Comparison of ENCODE assay signal across 1 cellular context in genomic region chr11:69630009-69630870, GRCh38.
TF ChIP-seq lines count a peak whose summit lies in the region.

No MANE protein-coding gene starts in this region.

TF ChIP-seq in K562, 482 proteins besides CTCF, POLR2A, EP300 and RAD21 (continued from another document):
- TF ChIP-seq, protein P1, sequence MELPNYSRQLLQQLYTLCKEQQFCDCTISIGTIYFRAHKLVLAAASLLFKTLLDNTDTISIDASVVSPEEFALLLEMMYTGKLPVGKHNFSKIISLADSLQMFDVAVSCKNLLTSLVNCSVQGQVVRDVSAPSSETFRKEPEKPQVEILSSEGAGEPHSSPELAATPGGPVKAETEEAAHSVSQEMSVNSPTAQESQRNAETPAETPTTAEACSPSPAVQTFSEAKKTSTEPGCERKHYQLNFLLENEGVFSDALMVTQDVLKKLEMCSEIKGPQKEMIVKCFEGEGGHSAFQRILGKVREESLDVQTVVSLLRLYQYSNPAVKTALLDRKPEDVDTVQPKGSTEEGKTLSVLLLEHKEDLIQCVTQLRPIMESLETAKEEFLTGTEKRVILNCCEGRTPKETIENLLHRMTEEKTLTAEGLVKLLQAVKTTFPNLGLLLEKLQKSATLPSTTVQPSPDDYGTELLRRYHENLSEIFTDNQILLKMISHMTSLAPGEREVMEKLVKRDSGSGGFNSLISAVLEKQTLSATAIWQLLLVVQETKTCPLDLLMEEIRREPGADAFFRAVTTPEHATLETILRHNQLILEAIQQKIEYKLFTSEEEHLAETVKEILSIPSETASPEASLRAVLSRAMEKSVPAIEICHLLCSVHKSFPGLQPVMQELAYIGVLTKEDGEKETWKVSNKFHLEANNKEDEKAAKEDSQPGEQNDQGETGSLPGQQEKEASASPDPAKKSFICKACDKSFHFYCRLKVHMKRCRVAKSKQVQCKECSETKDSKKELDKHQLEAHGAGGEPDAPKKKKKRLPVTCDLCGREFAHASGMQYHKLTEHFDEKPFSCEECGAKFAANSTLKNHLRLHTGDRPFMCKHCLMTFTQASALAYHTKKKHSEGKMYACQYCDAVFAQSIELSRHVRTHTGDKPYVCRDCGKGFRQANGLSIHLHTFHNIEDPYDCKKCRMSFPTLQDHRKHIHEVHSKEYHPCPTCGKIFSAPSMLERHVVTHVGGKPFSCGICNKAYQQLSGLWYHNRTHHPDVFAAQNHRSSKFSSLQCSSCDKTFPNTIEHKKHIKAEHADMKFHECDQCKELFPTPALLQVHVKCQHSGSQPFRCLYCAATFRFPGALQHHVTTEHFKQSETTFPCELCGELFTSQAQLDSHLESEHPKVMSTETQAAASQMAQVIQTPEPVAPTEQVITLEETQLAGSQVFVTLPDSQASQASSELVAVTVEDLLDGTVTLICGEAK (IDR thresholded peaks at IDR 0.05), result no peak
- TF ChIP-seq, protein P1 (CRISPR knock-in tag; IDR thresholded peaks at IDR 0.05), result no peak
- no peak for TF ChIP-seq CREM (IDR thresholded peaks at IDR 0.05; ENCODE audit: low read depth)
- no peak for TF ChIP-seq NONO (IDR thresholded peaks at IDR 0.05; ENCODE audit: low read depth in 2 of 2, low read length in 1 of 2)
- TF ChIP-seq GTF2F1 (IDR thresholded peaks at IDR 0.05; ENCODE audit: low read depth, low read length), result no peak
- TF ChIP-seq CBX3 (IDR thresholded peaks at IDR 0.05; ENCODE audit: borderline replicate concordance in 1 of 2, low read length in 2 of 2), result peak in 1 of 2 experiments; percentile 29; a peak in 1 of 3 replicates
- TF ChIP-seq, protein P2, sequence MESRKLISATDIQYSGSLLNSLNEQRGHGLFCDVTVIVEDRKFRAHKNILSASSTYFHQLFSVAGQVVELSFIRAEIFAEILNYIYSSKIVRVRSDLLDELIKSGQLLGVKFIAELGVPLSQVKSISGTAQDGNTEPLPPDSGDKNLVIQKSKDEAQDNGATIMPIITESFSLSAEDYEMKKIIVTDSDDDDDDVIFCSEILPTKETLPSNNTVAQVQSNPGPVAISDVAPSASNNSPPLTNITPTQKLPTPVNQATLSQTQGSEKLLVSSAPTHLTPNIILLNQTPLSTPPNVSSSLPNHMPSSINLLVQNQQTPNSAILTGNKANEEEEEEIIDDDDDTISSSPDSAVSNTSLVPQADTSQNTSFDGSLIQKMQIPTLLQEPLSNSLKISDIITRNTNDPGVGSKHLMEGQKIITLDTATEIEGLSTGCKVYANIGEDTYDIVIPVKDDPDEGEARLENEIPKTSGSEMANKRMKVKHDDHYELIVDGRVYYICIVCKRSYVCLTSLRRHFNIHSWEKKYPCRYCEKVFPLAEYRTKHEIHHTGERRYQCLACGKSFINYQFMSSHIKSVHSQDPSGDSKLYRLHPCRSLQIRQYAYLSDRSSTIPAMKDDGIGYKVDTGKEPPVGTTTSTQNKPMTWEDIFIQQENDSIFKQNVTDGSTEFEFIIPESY (CRISPR knock-in tag; IDR thresholded peaks at IDR 0.05), result no peak
- TF ChIP-seq AFF4 (CRISPR knock-in tag; IDR thresholded peaks at IDR 0.05), result no peak
- TF ChIP-seq ZNF282 (CRISPR knock-in tag; IDR thresholded peaks at IDR 0.05), result no peak
- TF ChIP-seq ZNF764 (CRISPR knock-in tag; IDR thresholded peaks at IDR 0.05; ENCODE audit: low read depth), result no peak
- no peak for TF ChIP-seq COPS2 (conservative IDR thresholded peaks at IDR 0.05)
- no peak for TF ChIP-seq C11orf30 (IDR thresholded peaks at IDR 0.05; ENCODE audit: low read depth)
- peak; percentile 87 for TF ChIP-seq ZNF143 (CRISPR knock-in tag; IDR thresholded peaks at IDR 0.05)
- no peak for TF ChIP-seq ZNF12 (CRISPR knock-in tag; IDR thresholded peaks at IDR 0.05)
- TF ChIP-seq ZFX (CRISPR knock-in tag; IDR thresholded peaks at IDR 0.05), result no peak
- peak; percentile 53 for TF ChIP-seq CBFA2T2 (conservative IDR thresholded peaks at IDR 0.05)
- TF ChIP-seq USF2 (CRISPR knock-in tag; IDR thresholded peaks at IDR 0.05), result peak; percentile 95
- TF ChIP-seq, protein P3, sequence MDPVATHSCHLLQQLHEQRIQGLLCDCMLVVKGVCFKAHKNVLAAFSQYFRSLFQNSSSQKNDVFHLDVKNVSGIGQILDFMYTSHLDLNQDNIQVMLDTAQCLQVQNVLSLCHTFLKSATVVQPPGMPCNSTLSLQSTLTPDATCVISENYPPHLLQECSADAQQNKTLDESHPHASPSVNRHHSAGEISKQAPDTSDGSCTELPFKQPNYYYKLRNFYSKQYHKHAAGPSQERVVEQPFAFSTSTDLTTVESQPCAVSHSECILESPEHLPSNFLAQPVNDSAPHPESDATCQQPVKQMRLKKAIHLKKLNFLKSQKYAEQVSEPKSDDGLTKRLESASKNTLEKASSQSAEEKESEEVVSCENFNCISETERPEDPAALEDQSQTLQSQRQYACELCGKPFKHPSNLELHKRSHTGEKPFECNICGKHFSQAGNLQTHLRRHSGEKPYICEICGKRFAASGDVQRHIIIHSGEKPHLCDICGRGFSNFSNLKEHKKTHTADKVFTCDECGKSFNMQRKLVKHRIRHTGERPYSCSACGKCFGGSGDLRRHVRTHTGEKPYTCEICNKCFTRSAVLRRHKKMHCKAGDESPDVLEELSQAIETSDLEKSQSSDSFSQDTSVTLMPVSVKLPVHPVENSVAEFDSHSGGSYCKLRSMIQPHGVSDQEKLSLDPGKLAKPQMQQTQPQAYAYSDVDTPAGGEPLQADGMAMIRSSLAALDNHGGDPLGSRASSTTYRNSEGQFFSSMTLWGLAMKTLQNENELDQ (CRISPR knock-in tag; IDR thresholded peaks at IDR 0.05; ENCODE audit: borderline replicate concordance), result no peak
- TF ChIP-seq ZBTB7A (IDR thresholded peaks at IDR 0.05; ENCODE audit: borderline replicate concordance, control insufficient read depth, low read depth, low read length), result no peak
- no peak for TF ChIP-seq KLF16 (IDR thresholded peaks at IDR 0.05)
- peak; percentile 90 for TF ChIP-seq RAD51 (IDR thresholded peaks at IDR 0.05; ENCODE audit: borderline replicate concordance, low read depth)
- TF ChIP-seq ZNF79 (CRISPR knock-in tag; IDR thresholded peaks at IDR 0.05; ENCODE audit: low read depth), result no peak
- TF ChIP-seq, protein P4, sequence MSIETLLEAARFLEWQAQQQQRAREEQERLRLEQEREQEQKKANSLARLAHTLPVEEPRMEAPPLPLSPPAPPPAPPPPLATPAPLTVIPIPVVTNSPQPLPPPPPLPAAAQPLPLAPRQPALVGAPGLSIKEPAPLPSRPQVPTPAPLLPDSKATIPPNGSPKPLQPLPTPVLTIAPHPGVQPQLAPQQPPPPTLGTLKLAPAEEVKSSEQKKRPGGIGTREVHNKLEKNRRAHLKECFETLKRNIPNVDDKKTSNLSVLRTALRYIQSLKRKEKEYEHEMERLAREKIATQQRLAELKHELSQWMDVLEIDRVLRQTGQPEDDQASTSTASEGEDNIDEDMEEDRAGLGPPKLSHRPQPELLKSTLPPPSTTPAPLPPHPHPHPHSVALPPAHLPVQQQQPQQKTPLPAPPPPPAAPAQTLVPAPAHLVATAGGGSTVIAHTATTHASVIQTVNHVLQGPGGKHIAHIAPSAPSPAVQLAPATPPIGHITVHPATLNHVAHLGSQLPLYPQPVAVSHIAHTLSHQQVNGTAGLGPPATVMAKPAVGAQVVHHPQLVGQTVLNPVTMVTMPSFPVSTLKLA (conservative IDR thresholded peaks at IDR 0.05), result no peak
- no peak for TF ChIP-seq MXI1 (IDR thresholded peaks at IDR 0.05; ENCODE audit: low read depth, low read length)
- TF ChIP-seq PHB2 (IDR thresholded peaks at IDR 0.05; ENCODE audit: low read depth), result no peak
- TF ChIP-seq, protein P5, sequence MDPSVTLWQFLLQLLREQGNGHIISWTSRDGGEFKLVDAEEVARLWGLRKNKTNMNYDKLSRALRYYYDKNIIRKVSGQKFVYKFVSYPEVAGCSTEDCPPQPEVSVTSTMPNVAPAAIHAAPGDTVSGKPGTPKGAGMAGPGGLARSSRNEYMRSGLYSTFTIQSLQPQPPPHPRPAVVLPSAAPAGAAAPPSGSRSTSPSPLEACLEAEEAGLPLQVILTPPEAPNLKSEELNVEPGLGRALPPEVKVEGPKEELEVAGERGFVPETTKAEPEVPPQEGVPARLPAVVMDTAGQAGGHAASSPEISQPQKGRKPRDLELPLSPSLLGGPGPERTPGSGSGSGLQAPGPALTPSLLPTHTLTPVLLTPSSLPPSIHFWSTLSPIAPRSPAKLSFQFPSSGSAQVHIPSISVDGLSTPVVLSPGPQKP (CRISPR knock-in tag; IDR thresholded peaks at IDR 0.05), result no peak
- no peak for TF ChIP-seq CXXC5 (CRISPR knock-in tag; IDR thresholded peaks at IDR 0.05)
- TF ChIP-seq ZMIZ1 (IDR thresholded peaks at IDR 0.05; ENCODE audit: low read depth in 2 of 2, low read length in 2 of 2), result no peak
- no peak for TF ChIP-seq NR1H2 (CRISPR knock-in tag; IDR thresholded peaks at IDR 0.05)
- TF ChIP-seq NCOA4 (IDR thresholded peaks at IDR 0.05; ENCODE audit: partially characterized antibody), result no peak
- no peak for TF ChIP-seq ETV5 (CRISPR knock-in tag; IDR thresholded peaks at IDR 0.05; ENCODE audit: low read depth)
- TF ChIP-seq ZNF121 (CRISPR knock-in tag; conservative IDR thresholded peaks at IDR 0.05), result no peak
- TF ChIP-seq ARID2 (IDR thresholded peaks at IDR 0.05), result no peak
- no peak for TF ChIP-seq GATA2 (CRISPR knock-in tag; IDR thresholded peaks at IDR 0.05)
